In the genomic region with DNA sequence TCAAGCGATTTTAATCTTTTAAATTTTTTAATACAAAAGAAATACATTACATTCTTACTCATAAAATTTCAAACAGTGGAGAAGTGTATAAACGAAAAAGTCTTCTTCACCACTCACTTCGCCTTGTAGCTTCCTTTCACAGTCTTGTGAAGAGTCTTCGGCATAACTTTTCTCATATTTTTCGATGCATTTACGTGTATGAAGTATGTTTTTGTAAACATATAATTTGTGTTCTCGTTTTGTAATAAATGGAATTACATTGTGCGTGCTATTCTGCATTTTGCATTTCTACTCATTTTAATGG, we compare ENCODE assay signal across 13 cellular contexts. TPM values are rescaled to one million over a fixed set of nuclear protein-coding genes. Genes with fewer than 3 reads are reported as not detected.
DNase-seq lines count a peak whose midpoint lies in the region; ATAC-seq and TF ChIP-seq lines count a peak whose summit lies in the region.
"Had no signal": no experiment of that assay in that cellular context is flagged by ENCODE, and none has a peak within 500 bp of the region (broad histone marks: within the 10 kb centered on the region; RNA-seq: fewer than 3 reads in every experiment).

No MANE protein-coding gene starts in this region.

- peak overlapping the region; percentile 50 to 70 (median 66) for H3K4me3 ChIP-seq in BLaER1 treated with 17β-estradiol and CSF1 and Interleukin-3, amounts not matched to agents 10 nM and 100 nM
- H3K4me3 ChIP-seq in HFF-Myc (replicated peaks; ENCODE audit: low read depth, low read length): peak overlapping the region; percentile 50
- peak overlapping the region; percentile 47 for H3K4me3 ChIP-seq in mononuclear cell (ENCODE audit: low read length)
- H3K4me3 ChIP-seq in esophagus muscularis mucosa: peak overlapping the region in 2 of 4 donors; percentile 56 to 58
- no peak overlapping the region for H3K4me3 ChIP-seq in H7 (ENCODE audit: insufficient read depth, low read depth, low read length)

- H3K36me3 ChIP-seq in BLaER1 treated with 17β-estradiol and CSF1 and Interleukin-3, amounts not matched to agents 10 nM and 100 nM: peaks cover 7 to 44% (median 25%) of the 10 kb centered on the region in 11 experiments; a peak in 20 of 22 replicates
- H3K36me3 ChIP-seq in esophagus muscularis mucosa: no peaks in the 10 kb centered on the region
- no peaks in the 10 kb centered on the region for H3K36me3 ChIP-seq in H7 (replicated peaks; ENCODE audit: control insufficient read depth, insufficient read depth, low read length)

- no peaks in the 10 kb centered on the region for H3K27me3 ChIP-seq in BLaER1 treated with 17β-estradiol and CSF1 and Interleukin-3, amounts not matched to agents 10 nM and 100 nM
- H3K27me3 ChIP-seq in mononuclear cell (ENCODE audit: insufficient read depth, low read length) (no peaks in the 10 kb centered on the region), esophagus muscularis mucosa (no peaks in the 10 kb centered on the region), H7 (ENCODE audit: control insufficient read depth, insufficient read depth, low read length) (no peaks in the 10 kb centered on the region)
- H3K27me3 ChIP-seq: dorsolateral prefrontal cortex had no signal

- no peak for TF ChIP-seq EP300 in esophagus muscularis mucosa (IDR thresholded peaks at IDR 0.05)

- peaks cover 45 to 68% of the 10 kb centered on the region in 2 donors for H3K36me3 Mint-ChIP-seq in activated naive CD4-positive, alpha-beta T cell treated with anti-CD3 and anti-CD28 coated beads, Interleukin-2, amount 50 U/mL, for 72 hours

- DNase-seq in HFF-Myc (ENCODE audit: extremely low read depth, low read depth) (no peak), esophagus muscularis mucosa (ENCODE audit: extremely low spot score) (no peak), H7 (no peak)
- no peak for DNase-seq in activated naive CD4-positive, alpha-beta T cell treated with anti-CD3 and anti-CD28 coated beads, Interleukin-2, amount 50 U/mL, for 72 hours (ENCODE audit: low spot score in 2 of 2)
- DNase-seq: activated effector memory CD4-positive, alpha-beta T cell treated with anti-CD3 and anti-CD28 coated beads, Interleukin-2, amount 50 U/mL, for 16 hours; dorsolateral prefrontal cortex; NCI-H526; nephron progenitor cell; substantia nigra had no signal

- H3K9me3 ChIP-seq in BLaER1 treated with 17β-estradiol and CSF1 and Interleukin-3, amounts not matched to agents 10 nM and 100 nM (replicated peaks in 1 of 11): peaks cover 5 to 16% (median 9%) of the 10 kb centered on the region in 11 experiments; a peak in 21 of 22 replicates
- H3K9me3 ChIP-seq in mononuclear cell (ENCODE audit: low read depth, low read length): no peaks in the 10 kb centered on the region
- no peaks in the 10 kb centered on the region for H3K9me3 ChIP-seq in esophagus muscularis mucosa

- H3K27ac Mint-ChIP-seq in activated naive CD4-positive, alpha-beta T cell treated with anti-CD3 and anti-CD28 coated beads, Interleukin-2, amount 50 U/mL, for 72 hours: peak overlapping the region; percentile 57 to 98
- H3K27ac Mint-ChIP-seq: nephron progenitor cell had no signal

- H3K9ac ChIP-seq in BLaER1 treated with 17β-estradiol and CSF1 and Interleukin-3, amounts not matched to agents 10 nM and 100 nM: peak overlapping the region in 9 of 11 experiments; percentile 68 to 83 (median 79); a peak in 12 of 22 replicates

- H3K27ac ChIP-seq in BLaER1 treated with 17β-estradiol and CSF1 and Interleukin-3, amounts not matched to agents 10 nM and 100 nM: peak overlapping the region in 9 of 11 experiments; percentile 78 to 93 (median 89); a peak in 18 of 22 replicates
- no peak overlapping the region for H3K27ac ChIP-seq in esophagus muscularis mucosa (replicated peaks in 1 of 4)

- 91% methylated on average over 8 of the region's 8 CpGs for WGBS in esophagus muscularis mucosa

- H4K20me1 ChIP-seq in BLaER1 treated with 17β-estradiol and CSF1 and Interleukin-3, amounts not matched to agents 10 nM and 100 nM: no peaks in the 10 kb centered on the region

- TF ChIP-seq CTCF in HFF-Myc (IDR thresholded peaks at IDR 0.05; ENCODE audit: low read depth, low read length, missing control alignments) (no peak), esophagus muscularis mucosa (IDR thresholded peaks at IDR 0.05) (no peak)

- H3K9me3 Mint-ChIP-seq in activated naive CD4-positive, alpha-beta T cell treated with anti-CD3 and anti-CD28 coated beads, Interleukin-2, amount 50 U/mL, for 72 hours: peaks cover 0 to 12% of the 10 kb centered on the region in 2 donors

- no peak for TF ChIP-seq POLR2A in esophagus muscularis mucosa (IDR thresholded peaks at IDR 0.05; ENCODE audit: low read depth)

- intact Hi-C loops in esophagus muscularis mucosa (cut with DNase I): no loop called here

- peak overlapping the region; percentile 85 to 98 (median 95) for H3K4me2 ChIP-seq in BLaER1 treated with 17β-estradiol and CSF1 and Interleukin-3, amounts not matched to agents 10 nM and 100 nM

- H3K4me1 ChIP-seq in BLaER1 treated with 17β-estradiol and CSF1 and Interleukin-3, amounts not matched to agents 10 nM and 100 nM: peaks cover 21 to 52% (median 32%) of the 10 kb centered on the region in 10 experiments
- H3K4me1 ChIP-seq in mononuclear cell (ENCODE audit: insufficient read depth, low read length) (peaks cover 48% of the 10 kb centered on the region), esophagus muscularis mucosa (peaks cover 5 to 29% (median 7%) of the 10 kb centered on the region in 4 donors)

- ATAC-seq in activated naive CD4-positive, alpha-beta T cell treated with anti-CD3 and anti-CD28 coated beads, Interleukin-2, amount 50 U/mL, for 72 hours: no peak
- ATAC-seq in GM19455 (IDR thresholded peaks at IDR 0.05; ENCODE audit: unreplicated experiment) (no peak), HG03442 (IDR thresholded peaks at IDR 0.05; ENCODE audit: unreplicated experiment) (no peak)

RNA-seq across cellular contexts. Expression of a gene that starts 1.1 kb away (rescaled TPM):
- total RNA-seq in activated naive CD4-positive, alpha-beta T cell treated with anti-CD3 and anti-CD28 coated beads, Interleukin-2, amount 50 U/mL, for 72 hours: 10 to 100 TPM; 52.8 to 71.2 TPM
- total RNA-seq in mononuclear cell (53.8 TPM), esophagus muscularis mucosa (1 to 10 TPM; 4.4 to 8.3 (median 6.8) TPM)
- total RNA-seq in H7 (2014; rRNA removed; shearing (Covaris generic)): 6.0 and 6.5 TPM in 2 replicates

Comparison
In these comparisons a context has a peak if more than half of its experiments do, and no peak if none do; other contexts are left out.
1. H3K27ac ChIP-seq: peak in BLaER1 treated with 17β-estradiol and CSF1 and Interleukin-3, amounts not matched to agents 10 nM and 100 nM (9 of 11); none in esophagus muscularis mucosa (0 of 4).